In the genomic region with DNA sequence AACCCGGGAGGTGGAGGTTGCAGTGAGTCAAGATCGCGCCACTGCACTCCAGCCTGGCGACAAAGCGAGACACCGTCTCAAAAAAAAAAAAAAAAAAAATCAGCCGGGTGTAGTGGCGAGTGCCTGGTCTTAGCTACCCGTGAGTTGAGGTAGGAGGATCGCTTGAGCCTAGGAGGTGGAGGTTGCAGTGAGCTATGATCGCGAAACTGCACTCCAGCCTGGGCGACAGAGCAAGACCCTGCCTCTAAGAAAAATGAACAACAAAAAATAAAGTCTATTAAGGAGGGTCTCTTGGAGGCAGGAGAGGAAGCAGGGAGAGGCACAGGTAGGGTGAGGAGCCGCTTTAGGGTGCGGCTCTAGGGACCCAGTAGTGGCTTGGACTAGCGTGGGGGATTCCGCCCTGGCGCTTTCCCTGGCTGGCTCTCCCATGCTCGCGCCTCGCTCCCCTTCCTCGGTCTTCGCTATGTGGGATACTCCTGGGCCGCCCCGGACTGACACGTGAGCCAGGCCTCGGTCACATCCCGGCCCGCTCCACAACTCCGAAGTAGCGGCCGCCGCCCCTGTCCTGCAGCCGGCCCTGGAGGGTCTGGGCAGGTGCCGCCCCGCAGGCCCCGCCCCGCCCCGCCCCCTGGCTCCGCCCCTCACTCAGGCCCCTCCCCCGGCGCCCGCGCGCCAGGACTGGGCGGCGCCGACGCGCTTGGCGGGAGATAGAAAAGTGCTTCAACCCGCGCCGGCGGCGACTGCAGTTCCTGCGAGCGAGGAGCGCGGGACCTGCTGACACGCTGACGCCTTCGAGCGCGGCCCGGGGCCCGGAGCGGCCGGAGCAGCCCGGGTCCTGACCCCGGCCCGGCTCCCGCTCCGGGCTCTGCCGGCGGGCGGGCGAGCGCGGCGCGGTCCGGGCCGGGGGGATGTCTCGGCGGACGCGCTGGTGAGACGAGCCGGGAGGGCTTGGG, we compare ENCODE assay signal across 8 cellular contexts. TPM values are rescaled to one million over a fixed set of nuclear protein-coding genes. Genes with fewer than 3 reads are reported as not detected.
A peak's percentile ranks its signal among the peaks of the same experiment; 100 is the strongest.
DNase-seq lines count a peak whose midpoint lies in the region; ATAC-seq and TF ChIP-seq lines count a peak whose summit lies in the region.

A gene (plus strand): TSS at position 739 of the 953 bp plus-strand sequence. CDS start 170 bp downstream, at position 909.

- no peaks in the 10 kb centered on the region for H3K9me3 ChIP-seq in effector memory CD4-positive, alpha-beta T cell (ENCODE audit: control insufficient read depth, low read length)
- no peaks in the 10 kb centered on the region for H3K9me3 ChIP-seq in mucosa of stomach (ENCODE audit: control insufficient read depth, low read length)

- DNase-seq in BJ (ENCODE audit: low read depth): no peak
- DNase-seq in NCI-H69 (lab: John Stamatoyannopoulos, UW): peak; percentile 80
- DNase-seq in activated CD4-positive, alpha-beta memory T cell treated with anti-CD3 and anti-CD28 coated beads for 36 hours: peak; percentile 77
- peak; percentile 42 to 61 (median 57) for DNase-seq in effector memory CD4-positive, alpha-beta T cell

- peak within 1 kb of the TSS; percentile 38 for H3K27ac Mint-ChIP-seq in activated CD4-positive, alpha-beta memory T cell treated with anti-CD3 and anti-CD28 coated beads for 36 hours
- H3K27ac Mint-ChIP-seq in stimulated activated naive CD8-positive, alpha-beta T cell treated with anti-CD3 and anti-CD28 coated beads, Interleukin-15, Interleukin-2, amounts not matched to agents 100 ng/mL and 50 ng/mL, for 24 hours: peak within 1 kb of the TSS; percentile 75

- peaks cover 3% of the 10 kb centered on the region for H3K36me3 Mint-ChIP-seq in activated CD4-positive, alpha-beta memory T cell treated with anti-CD3 and anti-CD28 coated beads for 36 hours
- peaks cover 18% of the 10 kb centered on the region for H3K36me3 Mint-ChIP-seq in stimulated activated naive CD8-positive, alpha-beta T cell treated with anti-CD3 and anti-CD28 coated beads, Interleukin-15, Interleukin-2, amounts not matched to agents 100 ng/mL and 50 ng/mL, for 24 hours (ENCODE audit: low read depth)

- peaks cover 11% of the 10 kb centered on the region for H3K4me1 ChIP-seq in effector memory CD4-positive, alpha-beta T cell (ENCODE audit: control insufficient read depth, insufficient read depth, low read length, poor library complexity, severe bottlenecking)
- peaks cover 29% of the 10 kb centered on the region for H3K4me1 ChIP-seq in mucosa of stomach (ENCODE audit: control insufficient read depth, insufficient read depth, low read length)

- no peaks in the 10 kb centered on the region for H3K9me3 Mint-ChIP-seq in activated CD4-positive, alpha-beta memory T cell treated with anti-CD3 and anti-CD28 coated beads for 36 hours
- no peaks in the 10 kb centered on the region for H3K9me3 Mint-ChIP-seq in stimulated activated naive CD8-positive, alpha-beta T cell treated with anti-CD3 and anti-CD28 coated beads, Interleukin-15, Interleukin-2, amounts not matched to agents 100 ng/mL and 50 ng/mL, for 24 hours

- TF ChIP-seq CTCF in BJ (IDR thresholded peaks at IDR 0.05; ENCODE audit: insufficient read depth, low read depth, low read length): no peak

- H3K36me3 ChIP-seq in BJ (ENCODE audit: control insufficient read depth, insufficient read depth, low read length) (no peaks in the 10 kb centered on the region), mucosa of stomach (ENCODE audit: control insufficient read depth, insufficient read depth, low read length) (no peaks in the 10 kb centered on the region)
- no peaks in the 10 kb centered on the region for H3K36me3 ChIP-seq in effector memory CD4-positive, alpha-beta T cell (ENCODE audit: control insufficient read depth, insufficient read depth, low read length)

- peaks cover 5% of the 10 kb centered on the region for H3K4me1 Mint-ChIP-seq in activated CD4-positive, alpha-beta memory T cell treated with anti-CD3 and anti-CD28 coated beads for 36 hours (ENCODE audit: low read depth)
- peaks cover 3% of the 10 kb centered on the region for H3K4me1 Mint-ChIP-seq in stimulated activated naive CD8-positive, alpha-beta T cell treated with anti-CD3 and anti-CD28 coated beads, Interleukin-15, Interleukin-2, amounts not matched to agents 100 ng/mL and 50 ng/mL, for 24 hours (ENCODE audit: low read depth)

- H3K9ac ChIP-seq in mucosa of stomach (ENCODE audit: low read length): no peak within 1 kb of the TSS

- peak within 1 kb of the TSS; percentile 55 for H3K4me3 ChIP-seq in BJ (ENCODE audit: low read depth, low read length)
- peak within 1 kb of the TSS; percentile 49 for H3K4me3 ChIP-seq in effector memory CD4-positive, alpha-beta T cell (ENCODE audit: insufficient read depth, low read depth, low read length, poor library complexity, severe bottlenecking)
- H3K4me3 ChIP-seq in mucosa of stomach (ENCODE audit: low read length): peak within 1 kb of the TSS; percentile 46

- peak within 1 kb of the TSS; percentile 82 for H3K4me3 Mint-ChIP-seq in activated CD4-positive, alpha-beta memory T cell treated with anti-CD3 and anti-CD28 coated beads for 36 hours
- peak within 1 kb of the TSS; percentile 83 for H3K4me3 Mint-ChIP-seq in stimulated activated naive CD8-positive, alpha-beta T cell treated with anti-CD3 and anti-CD28 coated beads, Interleukin-15, Interleukin-2, amounts not matched to agents 100 ng/mL and 50 ng/mL, for 24 hours

- POLR2A ChIA-PET in BJ (lab: Charles Lee): no interaction called here
- POLR2A ChIA-PET in activated CD4-positive, alpha-beta memory T cell treated with anti-CD3 and anti-CD28 coated beads for 36 hours (lab: Charles Lee): no interaction called here

- H3K27ac ChIP-seq in effector memory CD4-positive, alpha-beta T cell (ENCODE audit: insufficient read depth, low read length, poor library complexity, severe bottlenecking): no peak within 1 kb of the TSS

- CTCF ChIA-PET in BJ (lab: Yijun Ruan, JAX): interaction anchor here (1.0 kb wide), 1 partner anchor 25 kb away, joined by 3 read pairs; no protein-coding TSS in a partner anchor
- CTCF ChIA-PET in activated CD4-positive, alpha-beta memory T cell treated with anti-CD3 and anti-CD28 coated beads for 36 hours (lab: Charles Lee): interaction anchor here (0.8 kb wide), 1 partner anchor 73 kb away, joined by 3 read pairs; no protein-coding TSS in a partner anchor

- H3K27me3 ChIP-seq in BJ (ENCODE audit: control insufficient read depth, insufficient read depth, low read length) (no peaks in the 10 kb centered on the region), mucosa of stomach (ENCODE audit: control insufficient read depth, insufficient read depth, low read length) (peaks cover 17% of the 10 kb centered on the region)
- H3K27me3 ChIP-seq in effector memory CD4-positive, alpha-beta T cell (replicated peaks; ENCODE audit: control insufficient read depth, insufficient read depth, low read length, poor library complexity, severe bottlenecking): no peaks in the 10 kb centered on the region

- intact Hi-C loops in activated CD4-positive, alpha-beta memory T cell treated with anti-CD3 and anti-CD28 coated beads for 36 hours (cut with micrococcal nuclease): loop anchor here (1.0 kb wide), 1 partner anchor 152 kb away; no protein-coding TSS in a partner anchor

- ATAC-seq in GM19023 (IDR thresholded peaks at IDR 0.05; ENCODE audit: unreplicated experiment) (peak; percentile 86), HG03280 (IDR thresholded peaks at IDR 0.05; ENCODE audit: unreplicated experiment) (peak; percentile 88)

- H3K27me3 Mint-ChIP-seq in activated CD4-positive, alpha-beta memory T cell treated with anti-CD3 and anti-CD28 coated beads for 36 hours: peaks cover 6% of the 10 kb centered on the region
- H3K27me3 Mint-ChIP-seq in stimulated activated naive CD8-positive, alpha-beta T cell treated with anti-CD3 and anti-CD28 coated beads, Interleukin-15, Interleukin-2, amounts not matched to agents 100 ng/mL and 50 ng/mL, for 24 hours: peaks cover 4% of the 10 kb centered on the region

RNA-seq across cellular contexts. Expression of the gene that starts here (rescaled TPM):
- 6.4 and 9.8 TPM in 2 replicates for polyA plus RNA-seq in BJ (2011; rRNA removed)
- polyA minus RNA-seq in BJ (2011; rRNA and poly(A)+ RNA removed): 13.2 and 13.4 TPM in 2 replicates
- 10 to 100 TPM; 80.3 to 81.3 TPM for total RNA-seq in activated CD4-positive, alpha-beta memory T cell treated with anti-CD3 and anti-CD28 coated beads for 36 hours
